In the genomic region with DNA sequence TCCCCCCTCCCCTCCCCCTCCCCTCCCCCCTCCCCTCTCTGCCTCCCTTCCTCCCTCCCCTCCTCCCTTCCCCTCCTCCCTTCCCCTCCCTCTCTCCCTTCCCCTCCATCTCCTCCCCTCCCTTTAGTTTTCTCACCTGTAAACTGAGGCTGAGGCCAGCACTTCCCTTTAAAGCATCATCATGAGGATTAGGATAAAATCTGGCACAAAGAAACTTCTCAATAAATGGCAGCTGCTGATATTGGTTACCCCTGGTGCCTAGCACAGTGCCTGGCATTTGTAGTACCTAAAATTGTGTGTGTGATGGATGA, we compare ENCODE assay signal across 21 cellular contexts.
"Had no signal": no experiment of that assay in that cellular context is flagged by ENCODE, and none has a peak within 500 bp of the region (broad histone marks: within the 10 kb centered on the region; RNA-seq: fewer than 3 reads in every experiment).

No MANE protein-coding gene starts in this region.

- H2AFZ ChIP-seq: hepatocyte, parathyroid adenoma had no signal

- H3K9me3 ChIP-seq: colonic mucosa, left ventricle myocardium inferior, psoas muscle, sigmoid colon, vagina had no signal

- H3K36me3 Mint-ChIP-seq: naive thymus-derived CD4-positive, alpha-beta T cell had no signal

- H3K9ac ChIP-seq: parathyroid adenoma had no signal

- DNase-seq: colonic mucosa; dermis blood vessel endothelial cell; foreskin melanocyte; head of caudate nucleus; kidney; left cardiac atrium; left ventricle myocardium inferior; mesendoderm; naive thymus-derived CD4-positive, alpha-beta T cell; nephron progenitor cell; psoas muscle; retina; sigmoid colon; stimulated activated CD4-positive, alpha-beta T cell treated with anti-CD3 and anti-CD28 coated beads, Interleukin-2, amount 100 ng/mL, for 24 hours; stimulated activated naive CD4-positive, alpha-beta T cell treated with Interleukin-2 at 50 U/mL for 16 hours; trophoblast cell had no signal

- H3K27ac Mint-ChIP-seq: naive thymus-derived CD4-positive, alpha-beta T cell had no signal

- H3K79me2 ChIP-seq: parathyroid adenoma had no signal

- H3K27me3 ChIP-seq: colonic mucosa, hepatocyte, sigmoid colon, vagina had no signal

- H3K4me3 ChIP-seq: colonic mucosa, hepatocyte, left ventricle myocardium inferior, lung, psoas muscle, sigmoid colon, skin epidermis, vagina had no signal

- H3K36me3 ChIP-seq: colonic mucosa, left ventricle myocardium inferior, sigmoid colon, vagina had no signal

- H3K4me1 ChIP-seq: colonic mucosa, psoas muscle had no signal

- H3K4me2 ChIP-seq: hepatocyte had no signal

- H3K4me3 Mint-ChIP-seq: naive thymus-derived CD4-positive, alpha-beta T cell; nephron progenitor cell had no signal

- H3K27me3 Mint-ChIP-seq: naive thymus-derived CD4-positive, alpha-beta T cell had no signal

- H3K9me3 Mint-ChIP-seq: naive thymus-derived CD4-positive, alpha-beta T cell; nephron progenitor cell had no signal

- H3K27ac ChIP-seq: colonic mucosa, left ventricle myocardium inferior, parathyroid adenoma, psoas muscle, sigmoid colon, vagina had no signal

- ATAC-seq: naive thymus-derived CD4-positive, alpha-beta T cell; psoas muscle had no signal
